ENCODE assay signal across 17 cellular contexts in genomic region chr15:78154955-78155354, GRCh38.
"Had no signal": no experiment of that assay in that cellular context is flagged by ENCODE, and none has a peak within 500 bp of the region (broad histone marks: within the 10 kb centered on the region; RNA-seq: fewer than 3 reads in every experiment).

No MANE protein-coding gene starts in this region.

- ATAC-seq: activated CD4-positive, CD25-positive, alpha-beta regulatory T cell treated with anti-CD3 and anti-CD28 coated beads, Interleukin-2, amount 50 U/mL, for 24 hours; activated T-helper 17 cell treated with anti-CD3 and anti-CD28 coated beads, Interleukin-2, amount 50 U/mL, for 72 hours; foreskin keratinocyte; left colon; mucosa of descending colon; naive thymus-derived CD8-positive, alpha-beta T cell; upper lobe of right lung had no signal

- H3K4me2 ChIP-seq: smooth muscle cell had no signal

- H3K27ac Mint-ChIP-seq: activated T-helper 17 cell treated with anti-CD3 and anti-CD28 coated beads, Interleukin-2, amount 50 U/mL, for 72 hours; stimulated activated naive CD8-positive, alpha-beta T cell treated with anti-CD3 and anti-CD28 coated beads, Interleukin-15, Interleukin-2, amounts not matched to agents 100 ng/mL and 50 ng/mL, for 24 hours had no signal

- H3K4me1 ChIP-seq: parathyroid adenoma had no signal

- H3K4me3 ChIP-seq: cardiac muscle cell, mucosa of descending colon, smooth muscle cell, upper lobe of right lung had no signal

- DNase-seq: activated CD4-positive, alpha-beta T cell treated with anti-CD3 and anti-CD28 coated beads, Interleukin-2, amount 50 U/mL, for 1 hour; activated naive CD4-positive, alpha-beta T cell treated with Interleukin-2 at 50 U/mL for 16 hours; cortex of kidney; effector CD4-positive, alpha-beta T cell; foreskin keratinocyte; left colon; mucosa of descending colon; naive thymus-derived CD8-positive, alpha-beta T cell; stimulated activated CD4-positive, alpha-beta T cell treated with anti-CD3 and anti-CD28 coated beads, Interleukin-4, amount 100 ng/mL, for 4 hours; T-helper 9 cell; upper lobe of right lung had no signal

- H3K4me3 Mint-ChIP-seq: activated T-helper 17 cell treated with anti-CD3 and anti-CD28 coated beads, Interleukin-2, amount 50 U/mL, for 72 hours; naive thymus-derived CD8-positive, alpha-beta T cell; stimulated activated naive CD8-positive, alpha-beta T cell treated with anti-CD3 and anti-CD28 coated beads, Interleukin-15, Interleukin-2, amounts not matched to agents 100 ng/mL and 50 ng/mL, for 24 hours had no signal

- H3K9ac ChIP-seq: parathyroid adenoma had no signal

- H3K27me3 Mint-ChIP-seq: activated T-helper 17 cell treated with anti-CD3 and anti-CD28 coated beads, Interleukin-2, amount 50 U/mL, for 72 hours; naive thymus-derived CD8-positive, alpha-beta T cell; stimulated activated naive CD8-positive, alpha-beta T cell treated with anti-CD3 and anti-CD28 coated beads, Interleukin-15, Interleukin-2, amounts not matched to agents 100 ng/mL and 50 ng/mL, for 24 hours had no signal

- H3K27me3 ChIP-seq: cardiac muscle cell, foreskin keratinocyte, upper lobe of right lung had no signal

- H3K27ac ChIP-seq: foreskin keratinocyte, parathyroid adenoma had no signal

- H3K9me3 ChIP-seq: mucosa of descending colon, upper lobe of right lung had no signal

- H3K9me3 Mint-ChIP-seq: activated T-helper 17 cell treated with anti-CD3 and anti-CD28 coated beads, Interleukin-2, amount 50 U/mL, for 72 hours; naive thymus-derived CD8-positive, alpha-beta T cell; stimulated activated naive CD8-positive, alpha-beta T cell treated with anti-CD3 and anti-CD28 coated beads, Interleukin-15, Interleukin-2, amounts not matched to agents 100 ng/mL and 50 ng/mL, for 24 hours had no signal

- H2AFZ ChIP-seq: parathyroid adenoma had no signal
